Comparison of ENCODE assay signal across 9 cellular contexts in the genomic region with DNA sequence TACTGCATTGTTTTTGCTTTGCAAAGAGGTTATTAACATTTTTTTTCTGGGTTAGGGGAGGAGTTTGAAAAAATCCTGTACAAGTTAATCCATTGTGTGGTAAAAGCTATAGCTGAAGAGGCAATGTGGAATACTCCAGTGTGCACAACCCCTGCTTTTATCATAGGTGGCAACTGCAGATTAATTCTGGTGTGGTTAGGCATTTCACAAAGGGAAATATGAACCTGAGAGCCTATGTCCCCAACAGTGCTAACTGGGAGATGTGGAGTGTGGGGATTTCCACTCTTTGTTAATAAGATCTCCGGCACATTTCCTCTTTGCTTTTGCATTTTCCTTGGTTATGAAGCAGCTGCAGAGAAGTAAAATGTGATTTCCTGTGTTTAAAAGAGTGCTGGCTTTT. TPM values are rescaled to one million over a fixed set of nuclear protein-coding genes. Genes with fewer than 3 reads are reported as not detected.
DNase-seq lines count a peak whose midpoint lies in the region; ATAC-seq and TF ChIP-seq lines count a peak whose summit lies in the region.
"Had no signal": no experiment of that assay in that cellular context is flagged by ENCODE, and none has a peak within 500 bp of the region (broad histone marks: within the 10 kb centered on the region; RNA-seq: fewer than 3 reads in every experiment).

No MANE protein-coding gene starts in this region.

- H3K4me1 Mint-ChIP-seq in activated naive CD4-positive, alpha-beta T cell treated with anti-CD3 and anti-CD28 coated beads, Interleukin-2, amount 50 U/mL, for 24 hours, result peaks cover 50% of the 10 kb centered on the region

- no peaks in the 10 kb centered on the region for H3K27me3 Mint-ChIP-seq in activated naive CD4-positive, alpha-beta T cell treated with anti-CD3 and anti-CD28 coated beads, Interleukin-2, amount 50 U/mL, for 24 hours

- no peaks in the 10 kb centered on the region for H3K9me3 ChIP-seq in RWPE2 (ENCODE audit: severe bottlenecking)
- no peaks in the 10 kb centered on the region for H3K9me3 ChIP-seq in upper lobe of right lung
- H3K9me3 ChIP-seq: heart left ventricle had no signal

- H3K9me3 Mint-ChIP-seq in activated naive CD4-positive, alpha-beta T cell treated with anti-CD3 and anti-CD28 coated beads, Interleukin-2, amount 50 U/mL, for 24 hours, result no peaks in the 10 kb centered on the region

- TF ChIP-seq CTCF in RWPE2 (IDR thresholded peaks at IDR 0.05; ENCODE audit: poor library complexity, severe bottlenecking), result no peak
- TF ChIP-seq CTCF in fibroblast of pulmonary artery (IDR thresholded peaks at IDR 0.05; ENCODE audit: low read length, missing control alignments), result no peak
- no peak for TF ChIP-seq CTCF in upper lobe of right lung (IDR thresholded peaks at IDR 0.05)

- H3K27me3 ChIP-seq in RWPE2 (ENCODE audit: insufficient read depth, poor library complexity, severe bottlenecking) (no peaks in the 10 kb centered on the region), upper lobe of right lung (no peaks in the 10 kb centered on the region)
- H3K27me3 ChIP-seq: heart left ventricle had no signal

- H3K4me1 ChIP-seq in RWPE2 (ENCODE audit: insufficient read depth, poor library complexity, severe bottlenecking), result peaks cover 21% of the 10 kb centered on the region
- H3K4me1 ChIP-seq in upper lobe of right lung, result peaks cover 15% of the 10 kb centered on the region

- H3K27ac Mint-ChIP-seq in activated naive CD4-positive, alpha-beta T cell treated with anti-CD3 and anti-CD28 coated beads, Interleukin-2, amount 50 U/mL, for 24 hours, result no peak overlapping the region

- peaks cover 10% of the 10 kb centered on the region for H3K36me3 Mint-ChIP-seq in activated naive CD4-positive, alpha-beta T cell treated with anti-CD3 and anti-CD28 coated beads, Interleukin-2, amount 50 U/mL, for 24 hours

- H3K4me3 ChIP-seq in RWPE2 (ENCODE audit: severe bottlenecking) (no peak overlapping the region), fibroblast of pulmonary artery (replicated peaks; ENCODE audit: low read depth, low read length) (no peak overlapping the region), upper lobe of right lung (no peak overlapping the region)
- H3K4me3 ChIP-seq: heart left ventricle had no signal

- H3K4me3 Mint-ChIP-seq in activated naive CD4-positive, alpha-beta T cell treated with anti-CD3 and anti-CD28 coated beads, Interleukin-2, amount 50 U/mL, for 24 hours, result peak overlapping the region; percentile 30

- intact Hi-C loops in upper lobe of right lung (cut with DNase I), result no loop called here

- H3K27ac ChIP-seq in RWPE2 (ENCODE audit: poor library complexity, severe bottlenecking) (peak overlapping the region; percentile 12), upper lobe of right lung (no peak overlapping the region)

- H3K36me3 ChIP-seq in RWPE2 (ENCODE audit: low read depth) (peaks cover 7% of the 10 kb centered on the region; the same call in 1 of the 2 replicates), upper lobe of right lung (no peaks in the 10 kb centered on the region)

- DNase-seq in activated naive CD4-positive, alpha-beta T cell treated with Interleukin-2 at 50 U/mL for 16 hours, result no peak
- DNase-seq in RWPE2 (ENCODE audit: low spot score) (no peak), fibroblast of pulmonary artery (ENCODE audit: low read depth) (peak; percentile 77), upper lobe of right lung (no peak), SKM-1 treated with dmso at 0.1 percent for 144 hours (lab: John Stamatoyannopoulos, UW; ENCODE audit: unreplicated experiment) (no peak)
- no peak for DNase-seq in stimulated activated CD8-positive, alpha-beta memory T cell treated with anti-CD3 and anti-CD28 coated beads, Interleukin-4, amount 100 ng/mL, for 48 hours
- DNase-seq: heart left ventricle had no signal

- ATAC-seq in RWPE2 (ENCODE audit: low read depth), result peak; percentile 8; the same call in 2 of the 3 replicates
- ATAC-seq in upper lobe of right lung, result peak; percentile 41
- no peak for ATAC-seq in GM19395 (IDR thresholded peaks at IDR 0.05; ENCODE audit: unreplicated experiment)

RNA-seq across cellular contexts. Expression of a gene that starts 33.6 kb away (rescaled TPM):
- 22.2 TPM for total RNA-seq in upper lobe of right lung

RNA-seq across cellular contexts. Expression of a gene that starts 34.2 kb away (rescaled TPM):
- 34.2 TPM for total RNA-seq in upper lobe of right lung
